Comparison of ENCODE assay signal across 31 cellular contexts in genomic region chr7:94001396-94001795, GRCh38. TPM values are rescaled to one million over a fixed set of nuclear protein-coding genes. Genes with fewer than 3 reads are reported as not detected.
A peak's percentile ranks its signal among the peaks of the same experiment; 100 is the strongest.
DNase-seq lines count a peak whose midpoint lies in the region; ATAC-seq and TF ChIP-seq lines count a peak whose summit lies in the region.
"Had no signal": no experiment of that assay in that cellular context is flagged by ENCODE, and none has a peak within 500 bp of the region (broad histone marks: within the 10 kb centered on the region; RNA-seq: fewer than 3 reads in every experiment).

No MANE protein-coding gene starts in this region.

- CTCF ChIA-PET in naive thymus-derived CD4-positive, alpha-beta T cell (lab: Charles Lee), result no interaction called here

- H3K27me3 ChIP-seq in DOHH2 (ENCODE audit: control insufficient read depth, low read length), result no peaks in the 10 kb centered on the region
- H3K27me3 ChIP-seq in neural cell (ENCODE audit: insufficient read depth, low read depth, low read length), result no peaks in the 10 kb centered on the region
- no peaks in the 10 kb centered on the region for H3K27me3 ChIP-seq in naive thymus-derived CD4-positive, alpha-beta T cell (ENCODE audit: control insufficient read depth in 2 of 2, insufficient read depth in 2 of 2, low read length in 2 of 2)
- H3K27me3 ChIP-seq: esophagus muscularis mucosa, upper lobe of left lung had no signal

- H3K27ac Mint-ChIP-seq in brain, result no peak overlapping the region
- H3K27ac Mint-ChIP-seq in immature natural killer cell, result no peak overlapping the region
- H3K27ac Mint-ChIP-seq in naive thymus-derived CD4-positive, alpha-beta T cell, result no peak overlapping the region
- H3K27ac Mint-ChIP-seq: activated naive CD8-positive, alpha-beta T cell treated with anti-CD3 and anti-CD28 coated beads, Interleukin-2, amount 10 ng/mL, durations not matched to agents 7 days and 5 days; dendritic cell treated with granulocyte-macrophage colony-stimulating factor and Interleukin-4, amounts not matched to agents 40 ng/mL and 50 ng/mL, for 4 days; IgD-negative memory B cell had no signal

- POLR2A ChIA-PET in naive thymus-derived CD4-positive, alpha-beta T cell (lab: Charles Lee), result no interaction called here

- H3K9me3 ChIP-seq in DOHH2 (ENCODE audit: control insufficient read depth, insufficient read depth, low read length) (no peaks in the 10 kb centered on the region), neural cell (ENCODE audit: low read length) (no peaks in the 10 kb centered on the region)
- H3K9me3 ChIP-seq in naive thymus-derived CD4-positive, alpha-beta T cell (ENCODE audit: control insufficient read depth in 2 of 3, low read length in 3 of 3), result no peaks in the 10 kb centered on the region
- H3K9me3 ChIP-seq: Caco-2, esophagus muscularis mucosa, HAP-1, mucosa of descending colon, upper lobe of left lung had no signal

- H4K20me1 ChIP-seq in DOHH2 (ENCODE audit: control insufficient read depth, insufficient read depth, low read depth, low read length) (no peaks in the 10 kb centered on the region), neural cell (ENCODE audit: insufficient read depth) (no peaks in the 10 kb centered on the region)

- H3K9me2 ChIP-seq in DOHH2 (replicated peaks; ENCODE audit: control insufficient read depth, low read length) (no peaks in the 10 kb centered on the region), neural cell (ENCODE audit: insufficient read depth, low read length) (no peaks in the 10 kb centered on the region)

- H3K79me2 ChIP-seq in DOHH2 (ENCODE audit: control insufficient read depth, low read length) (peaks cover 50% of the 10 kb centered on the region), neural cell (replicated peaks; ENCODE audit: insufficient read depth, low read length) (peaks cover 31% of the 10 kb centered on the region)

- no peak for TF ChIP-seq RAD21 in neural cell (conservative IDR thresholded peaks at IDR 0.05)

- intact Hi-C loops in naive thymus-derived CD4-positive, alpha-beta T cell (cut with micrococcal nuclease), result loop anchor here (5.0 to 10.0 kb wide), 3 partner anchors 656 to 1867 kb away; partner anchors contain the start of genes ANKIB1 (in 1 of the 2), CYP51A1 (in 1 of the 2), KRIT1 (in 1 of the 2) and SGCE (in 1 of the 2)

- H3K4me3 ChIP-seq in DOHH2 (ENCODE audit: low read length) (no peak overlapping the region), neural cell (ENCODE audit: low read length) (peak overlapping the region; percentile 21)
- H3K4me3 ChIP-seq in naive thymus-derived CD4-positive, alpha-beta T cell (ENCODE audit: low read length), result no peak overlapping the region
- H3K4me3 ChIP-seq: esophagus muscularis mucosa, HAP-1, lung, mucosa of descending colon, PC-9, SK-N-MC, upper lobe of left lung had no signal

- H3F3A ChIP-seq in DOHH2 (ENCODE audit: control insufficient read depth, insufficient read depth) (peaks cover 4% of the 10 kb centered on the region; the same call in 1 of the 2 replicates), neural cell (ENCODE audit: insufficient read depth, low read length, poor library complexity, severe bottlenecking) (no peaks in the 10 kb centered on the region)

- H3K4me1 Mint-ChIP-seq in brain (peaks cover 58% of the 10 kb centered on the region), immature natural killer cell (peaks cover 19 to 58% of the 10 kb centered on the region in 2 donors)
- H3K4me1 Mint-ChIP-seq in naive thymus-derived CD4-positive, alpha-beta T cell, result peaks cover 27 to 68% (median 55%) of the 10 kb centered on the region in 7 donors

- H3K9me3 Mint-ChIP-seq in brain (no peaks in the 10 kb centered on the region), immature natural killer cell (no peaks in the 10 kb centered on the region)
- H3K9me3 Mint-ChIP-seq in naive thymus-derived CD4-positive, alpha-beta T cell, result no peaks in the 10 kb centered on the region
- H3K9me3 Mint-ChIP-seq: activated naive CD8-positive, alpha-beta T cell treated with anti-CD3 and anti-CD28 coated beads, Interleukin-2, amount 10 ng/mL, durations not matched to agents 7 days and 5 days; central memory CD8-positive, alpha-beta T cell; dendritic cell treated with granulocyte-macrophage colony-stimulating factor and Interleukin-4, amounts not matched to agents 40 ng/mL and 50 ng/mL, for 4 days; IgD-negative memory B cell; natural killer cell treated with Interleukin-12 subunit alpha and Interleukin-12 subunit beta and Interleukin-15 and Interleukin-18, amount 100 ng/mL, for 72 hours had no signal

- peaks cover 43% of the 10 kb centered on the region for H3K36me3 ChIP-seq in DOHH2 (ENCODE audit: control insufficient read depth, low read length)
- H3K36me3 ChIP-seq in neural cell (ENCODE audit: insufficient read depth, low read length), result no peaks in the 10 kb centered on the region
- H3K36me3 ChIP-seq in naive thymus-derived CD4-positive, alpha-beta T cell (ENCODE audit: control insufficient read depth in 2 of 3, insufficient read depth in 3 of 3, low read length in 3 of 3), result peaks cover 0 to 14% (median 0%) of the 10 kb centered on the region in 3 experiments

- H3K9ac ChIP-seq in neural cell (ENCODE audit: low read length), result no peak overlapping the region

- ATAC-seq in naive thymus-derived CD4-positive, alpha-beta T cell, result no peak
- ATAC-seq: mucosa of descending colon; natural killer cell treated with Interleukin-12 subunit alpha and Interleukin-12 subunit beta and Interleukin-15 and Interleukin-18, amount 100 ng/mL, for 72 hours had no signal

- H2AFZ ChIP-seq in neural cell (ENCODE audit: low read depth, low read length), result no peak overlapping the region
- H2AFZ ChIP-seq: PC-9 had no signal

- H3K27me3 Mint-ChIP-seq in brain (peaks cover 16% of the 10 kb centered on the region), immature natural killer cell (ENCODE audit: low read depth in 3 of 3) (peaks cover 3 to 7% (median 6%) of the 10 kb centered on the region in 3 donors)
- peaks cover 0 to 12% (median 4%) of the 10 kb centered on the region in 5 donors for H3K27me3 Mint-ChIP-seq in naive thymus-derived CD4-positive, alpha-beta T cell
- H3K27me3 Mint-ChIP-seq: central memory CD8-positive, alpha-beta T cell; natural killer cell treated with Interleukin-12 subunit alpha and Interleukin-12 subunit beta and Interleukin-15 and Interleukin-18, amount 100 ng/mL, for 72 hours had no signal

- H3K27ac ChIP-seq in DOHH2 (ENCODE audit: low read depth, low read length) (no peak overlapping the region), neural cell (ENCODE audit: low read length) (no peak overlapping the region)
- no peak overlapping the region for H3K27ac ChIP-seq in naive thymus-derived CD4-positive, alpha-beta T cell (ENCODE audit: low read depth, low read length)
- H3K27ac ChIP-seq: C4-2B, esophagus muscularis mucosa, PC-9, SK-N-MC, upper lobe of left lung had no signal

- peak overlapping the region; percentile 3 to 65 (median 43) for H3K4me3 Mint-ChIP-seq in brain
- no peak overlapping the region for H3K4me3 Mint-ChIP-seq in immature natural killer cell
- H3K4me3 Mint-ChIP-seq in naive thymus-derived CD4-positive, alpha-beta T cell, result peak overlapping the region in 2 of 10 donors; percentile 18 to 29
- H3K4me3 Mint-ChIP-seq: activated naive CD8-positive, alpha-beta T cell treated with anti-CD3 and anti-CD28 coated beads, Interleukin-2, amount 10 ng/mL, durations not matched to agents 7 days and 5 days; central memory CD8-positive, alpha-beta T cell; dendritic cell treated with granulocyte-macrophage colony-stimulating factor and Interleukin-4, amounts not matched to agents 40 ng/mL and 50 ng/mL, for 4 days; natural killer cell treated with Interleukin-12 subunit alpha and Interleukin-12 subunit beta and Interleukin-15 and Interleukin-18, amount 100 ng/mL, for 72 hours had no signal

- H3K36me3 Mint-ChIP-seq in brain, result peaks cover 22% of the 10 kb centered on the region
- peaks cover 5 to 6% (median 6%) of the 10 kb centered on the region in 3 donors for H3K36me3 Mint-ChIP-seq in immature natural killer cell
- H3K36me3 Mint-ChIP-seq in naive thymus-derived CD4-positive, alpha-beta T cell, result peaks cover 0 to 21% (median 7%) of the 10 kb centered on the region in 5 donors

- peak; percentile 8 for DNase-seq in HS-27A (ENCODE audit: low read depth)
- DNase-seq in HK-2 (ENCODE audit: unreplicated experiment), result no peak
- no peak for DNase-seq in SW 1271 (lab: John Stamatoyannopoulos, UW)
- no peak for DNase-seq in immature natural killer cell
- no peak for DNase-seq in naive thymus-derived CD4-positive, alpha-beta T cell
- DNase-seq: activated CD4-positive, alpha-beta T cell treated with anti-CD3 and anti-CD28 coated beads, Interleukin-2, amount 50 U/mL, for 48 hours; activated CD4-positive, CD25-positive, alpha-beta regulatory T cell treated with anti-CD3 and anti-CD28 coated beads, Interleukin-2, amount 50 U/mL, for 72 hours; activated gamma-delta T cell treated with Interleukin-2 at 50 U/mL for 16 hours; activated naive CD8-positive, alpha-beta T cell treated with anti-CD3 and anti-CD28 coated beads, Interleukin-2, amount 10 ng/mL, durations not matched to agents 7 days and 5 days; activated T-cell treated with anti-CD3 and anti-CD28 coated beads, Interleukin-2, amount 50 U/mL, for 48 hours; Caco-2; DMS79; mucosa of descending colon; NCI-H1092 treated with DMSO at 0.1 percent for 48 hours; NCI-H1930; NCI-H524 treated with DMSO at 0.1 percent for 48 hours; PC-9; stimulated activated naive CD4-positive, alpha-beta T cell; upper lobe of left lung had no signal

- H3K4me1 ChIP-seq in DOHH2 (ENCODE audit: control insufficient read depth, low read length), result peaks cover 56% of the 10 kb centered on the region
- H3K4me1 ChIP-seq in naive thymus-derived CD4-positive, alpha-beta T cell (ENCODE audit: control insufficient read depth in 2 of 2, insufficient read depth in 2 of 2, low read length in 2 of 2), result peaks cover 3 to 17% of the 10 kb centered on the region in 2 donors

- peak overlapping the region; percentile 17; the same call in 1 of the 2 replicates for H3K4me2 ChIP-seq in DOHH2 (ENCODE audit: low read length)
- no peak overlapping the region for H3K4me2 ChIP-seq in neural cell (ENCODE audit: low read length)
- H3K4me2 ChIP-seq: PC-9 had no signal

- no peak for TF ChIP-seq CTCF in DOHH2 (IDR thresholded peaks at IDR 0.05; ENCODE audit: low read depth, low read length, poor library complexity, severe bottlenecking)
- no peak for TF ChIP-seq CTCF in brain (conservative IDR thresholded peaks at IDR 0.05)
- no peak for TF ChIP-seq CTCF in neural cell (IDR thresholded peaks at IDR 0.05; ENCODE audit: poor library complexity, severe bottlenecking)

- no peak for TF ChIP-seq EP300 in neural cell (conservative IDR thresholded peaks at IDR 0.05; ENCODE audit: poor library complexity, severe bottlenecking)

TF ChIP-seq in neural cell, 6 proteins besides CTCF, POLR2A, EP300 and RAD21 (continues in another document):
- TF ChIP-seq EZH2 (IDR thresholded peaks at IDR 0.05; ENCODE audit: borderline replicate concordance, insufficient read depth, low read length, poor library complexity, severe bottlenecking) (no peak), TAF1 (IDR thresholded peaks at IDR 0.05; ENCODE audit: low read depth) (no peak)

RNA-seq across cellular contexts. Expression of gene BET1, which starts 2.8 kb away (rescaled TPM):
- polyA plus RNA-seq in brain (ENCODE audit: insufficient read depth, low read depth, low replicate concordance) (7.8 TPM), neural cell (49.6 and 49.9 TPM in 2 replicates), immature natural killer cell (10 to 100 TPM; 11.2 to 16.8 (median 12.2) TPM)
- polyA minus RNA-seq in neural cell, result 36.0 and 39.8 TPM in 2 replicates
- 10 to 100 TPM in 4 of 5 experiments, 1 to 10 TPM in 1; 9.9 to 37.6 (median 25.2) TPM for total RNA-seq in naive thymus-derived CD4-positive, alpha-beta T cell
- 10 to 100 TPM; 10.4 to 13.9 TPM for polyA plus RNA-seq in naive thymus-derived CD4-positive, alpha-beta T cell

Comparison
In these comparisons a context has a peak if more than half of its experiments do, and no peak if none do; other contexts are left out.
1. H3K4me3 Mint-ChIP-seq: peak in brain (5 of 5); none in immature natural killer cell (0 of 5).